In genomic region chr2:109710505-109711229, GRCh38 we compare ENCODE assay signal across 24 cellular contexts.
"Had no signal": no experiment of that assay in that cellular context is flagged by ENCODE, and none has a peak within 500 bp of the region (broad histone marks: within the 10 kb centered on the region; RNA-seq: fewer than 3 reads in every experiment).

No MANE protein-coding gene starts in this region.

- H3K4me1 ChIP-seq: foreskin keratinocyte, tibial artery, vagina had no signal

- ATAC-seq: activated CD8-positive, alpha-beta T cell treated with anti-CD3 and anti-CD28 coated beads for 36 hours; effector memory CD8-positive, alpha-beta T cell; foreskin keratinocyte; left lobe of liver; T-cell; WTC11 had no signal

- H3K9me3 Mint-ChIP-seq: activated CD8-positive, alpha-beta T cell treated with anti-CD3 and anti-CD28 coated beads for 36 hours; activated naive CD8-positive, alpha-beta T cell treated with anti-CD3 and anti-CD28 coated beads, Interleukin-2, amount 10 ng/mL, durations not matched to agents 7 days and 5 days; activated T-helper 2 cell treated with anti-CD3 and anti-CD28 coated beads, Interferon-gamma antibody, Interleukin-2, Interleukin-4, amounts not matched to agents 10 μg/mL and 5 μg/mL and 100 μg/mL, durations not matched to agents 14 hours and 24 hours and 36 hours; effector memory CD8-positive, alpha-beta T cell; nephron progenitor cell; T-cell; WTC11 had no signal

- H3K36me3 ChIP-seq: cardiac muscle cell, tibial artery, vagina had no signal

- H3K4me1 Mint-ChIP-seq: activated naive CD8-positive, alpha-beta T cell treated with anti-CD3 and anti-CD28 coated beads, Interleukin-2, amount 10 ng/mL, durations not matched to agents 7 days and 5 days; T-cell had no signal

- H3K36me3 Mint-ChIP-seq: activated naive CD8-positive, alpha-beta T cell treated with anti-CD3 and anti-CD28 coated beads, Interleukin-2, amount 10 ng/mL, durations not matched to agents 7 days and 5 days; T-cell; WTC11 had no signal

- H3K27ac Mint-ChIP-seq: activated CD8-positive, alpha-beta T cell treated with anti-CD3 and anti-CD28 coated beads for 36 hours; activated naive CD8-positive, alpha-beta T cell treated with anti-CD3 and anti-CD28 coated beads, Interleukin-2, amount 10 ng/mL, durations not matched to agents 7 days and 5 days; activated T-helper 2 cell treated with anti-CD3 and anti-CD28 coated beads, Interferon-gamma antibody, Interleukin-2, Interleukin-4, amounts not matched to agents 10 μg/mL and 5 μg/mL and 100 μg/mL, durations not matched to agents 14 hours and 24 hours and 36 hours; effector memory CD8-positive, alpha-beta T cell; nephron progenitor cell; progenitor cell of endocrine pancreas; T-cell; WTC11 had no signal

- DNase-seq: activated CD4-positive, alpha-beta T cell treated with anti-CD3 and anti-CD28 coated beads for 4 hours; activated CD8-positive, alpha-beta T cell treated with anti-CD3 and anti-CD28 coated beads for 36 hours; activated naive CD4-positive, alpha-beta T cell treated with Interleukin-2 at 50 U/mL for 16 hours; activated naive CD8-positive, alpha-beta T cell treated with anti-CD3 and anti-CD28 coated beads, Interleukin-2, amount 10 ng/mL, durations not matched to agents 7 days and 5 days; activated T-cell treated with anti-CD3 and anti-CD28 coated beads, Interleukin-2, amount 50 U/mL, for 1 hour; amygdala; effector memory CD8-positive, alpha-beta T cell; foreskin keratinocyte; glutamatergic neuron; hypothalamus; mammary epithelial cell; nephron progenitor cell; small intestine; stimulated activated CD4-positive, alpha-beta T cell treated with anti-CD3 and anti-CD28 coated beads, Interleukin-15, amount 100 ng/mL, for 24 hours; stimulated activated CD4-positive, alpha-beta T cell treated with anti-CD3 and anti-CD28 coated beads, Interleukin-2, amount 100 ng/mL, for 48 hours; T-cell had no signal

- H3K4me3 Mint-ChIP-seq: activated CD8-positive, alpha-beta T cell treated with anti-CD3 and anti-CD28 coated beads for 36 hours; activated naive CD8-positive, alpha-beta T cell treated with anti-CD3 and anti-CD28 coated beads, Interleukin-2, amount 10 ng/mL, durations not matched to agents 7 days and 5 days; effector memory CD8-positive, alpha-beta T cell; nephron progenitor cell; T-cell; WTC11 had no signal

- H3K4me3 ChIP-seq: cardiac muscle cell, tibial artery, vagina had no signal

- H3K9me3 ChIP-seq: tibial artery, vagina had no signal

- H3K27ac ChIP-seq: cardiac muscle cell, epithelial cell of prostate, foreskin keratinocyte, tibial artery, vagina had no signal

- H3K27me3 ChIP-seq: cardiac muscle cell, foreskin keratinocyte, tibial artery, vagina had no signal
